8 cellular contexts compared by ENCODE assay signal in the genomic region with DNA sequence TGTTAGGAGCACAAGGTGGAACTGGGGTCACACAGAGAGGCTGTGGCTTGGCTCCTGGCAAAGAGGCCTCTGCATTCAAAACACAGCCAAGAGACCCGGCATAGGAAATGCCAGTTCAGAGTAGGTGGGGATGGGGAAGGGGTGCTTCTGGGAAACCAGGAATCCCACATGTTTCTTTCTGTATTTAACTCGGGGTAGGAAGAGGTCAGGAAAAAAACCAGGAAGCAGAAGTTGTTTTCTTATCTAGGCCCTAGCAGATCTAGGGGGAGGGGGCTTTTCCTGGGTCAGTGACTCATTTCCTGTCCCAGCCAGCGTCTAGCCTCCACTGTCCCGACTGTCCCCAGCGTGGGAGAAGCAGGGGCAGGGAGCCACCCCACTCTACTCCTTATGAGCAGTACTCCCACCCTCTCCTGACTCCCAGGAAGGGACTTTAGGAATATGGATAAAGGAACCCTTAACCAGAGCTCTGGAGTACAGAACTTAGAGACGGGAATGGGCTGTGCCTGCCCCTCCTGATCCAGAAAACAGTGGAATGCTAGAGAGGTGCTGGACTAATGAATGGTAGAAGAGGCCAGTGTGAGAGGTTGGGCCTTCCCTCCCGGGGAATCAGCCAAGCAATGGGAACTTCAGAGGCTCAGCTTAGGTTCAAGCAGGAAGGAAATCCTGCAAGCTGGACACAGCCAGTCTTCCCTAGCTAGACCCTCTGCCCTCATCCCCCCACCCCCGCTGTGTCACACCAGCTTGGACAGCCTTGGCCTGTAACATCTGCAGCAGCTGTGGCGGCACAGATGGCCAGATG. TPM values are rescaled to one million over a fixed set of nuclear protein-coding genes. Genes with fewer than 3 reads are reported as not detected.
DNase-seq lines count a peak whose midpoint lies in the region; ATAC-seq, FAIRE-seq and TF ChIP-seq lines count a peak whose summit lies in the region.

No MANE protein-coding gene starts in this region.

- H3K9ac ChIP-seq in SK-N-MC (ENCODE audit: insufficient read length) (peak overlapping the region; percentile 75), endothelial cell of umbilical vein (replicated peaks; ENCODE audit: extremely low read depth, insufficient read depth, low read length) (peak overlapping the region; percentile 95)

- no peaks in the 10 kb centered on the region for H4K20me1 ChIP-seq in endothelial cell of umbilical vein (replicated peaks; ENCODE audit: control insufficient read depth, extremely low read depth, insufficient read depth, low read length)

- dilution Hi-C loops in endothelial cell of umbilical vein (cut with MboI; ENCODE audit: extremely low pct_ligation_motif_present, low sequenced_read_pairs), result no loop called here

- H3K27ac ChIP-seq in SK-N-MC (peak overlapping the region; percentile 97), endothelial cell of umbilical vein (ENCODE audit: insufficient read depth, low read depth, low read length) (peak overlapping the region; percentile 99)
- peak overlapping the region; percentile 20 for H3K27ac ChIP-seq in naive thymus-derived CD4-positive, alpha-beta T cell (ENCODE audit: low read depth, low read length)

- H3K27me3 Mint-ChIP-seq in naive thymus-derived CD4-positive, alpha-beta T cell, result no peaks in the 10 kb centered on the region

- peaks cover 26% of the 10 kb centered on the region for H3K36me3 ChIP-seq in SK-N-MC (ENCODE audit: insufficient read depth, low read length)
- H3K36me3 ChIP-seq in endothelial cell of umbilical vein (ENCODE audit: control insufficient read depth in 2 of 2, extremely low read depth in 1 of 2, insufficient read depth in 2 of 2, low read length in 2 of 2), result peaks cover 9 to 17% of the 10 kb centered on the region in 2 experiments
- H3K36me3 ChIP-seq in naive thymus-derived CD4-positive, alpha-beta T cell (ENCODE audit: control insufficient read depth in 2 of 3, insufficient read depth in 3 of 3, low read length in 3 of 3), result no peaks in the 10 kb centered on the region

- FAIRE-seq in endothelial cell of umbilical vein (lab: Jason Lieb, UNC), result peak; percentile 98

- H3K9me3 ChIP-seq in SK-N-MC (ENCODE audit: low read depth, low read length) (no peaks in the 10 kb centered on the region), endothelial cell of umbilical vein (replicated peaks; ENCODE audit: control insufficient read depth, insufficient read depth, low read length) (no peaks in the 10 kb centered on the region)
- no peaks in the 10 kb centered on the region for H3K9me3 ChIP-seq in naive thymus-derived CD4-positive, alpha-beta T cell (ENCODE audit: control insufficient read depth in 2 of 3, low read length in 3 of 3)

- H3K4me3 ChIP-seq in SK-N-MC (peak overlapping the region; percentile 68), endothelial cell of umbilical vein (replicated peaks in 1 of 3; ENCODE audit: insufficient read depth in 1 of 3, low read depth in 1 of 3, low read length in 3 of 3) (peak overlapping the region in 1 of 3 experiments; percentile 20)
- H3K4me3 ChIP-seq in naive thymus-derived CD4-positive, alpha-beta T cell (ENCODE audit: low read length), result no peak overlapping the region

- no peaks in the 10 kb centered on the region for H3K27me3 ChIP-seq in endothelial cell of umbilical vein (ENCODE audit: control insufficient read depth in 2 of 2, insufficient read depth in 2 of 2, low read length in 2 of 2)
- no peaks in the 10 kb centered on the region for H3K27me3 ChIP-seq in naive thymus-derived CD4-positive, alpha-beta T cell (ENCODE audit: control insufficient read depth in 2 of 2, insufficient read depth in 2 of 2, low read length in 2 of 2)

- peaks cover 31 to 67% (median 44%) of the 10 kb centered on the region in 7 donors for H3K4me1 Mint-ChIP-seq in naive thymus-derived CD4-positive, alpha-beta T cell

- H3K4me3 Mint-ChIP-seq in naive thymus-derived CD4-positive, alpha-beta T cell, result peak overlapping the region in 2 of 10 donors; percentile 19 to 59

- intact Hi-C loops in endothelial cell of umbilical vein (cut with micrococcal nuclease), result loop anchor here (1.0 to 10.0 kb wide), 7 partner anchors 9 to 405 kb away; a partner anchor contains a TSS
- intact Hi-C loops in naive thymus-derived CD4-positive, alpha-beta T cell (cut with micrococcal nuclease), result loop anchor here in 1 of 2 donors (5.0 kb wide), 1 partner anchor 1683 kb away; no protein-coding TSS in a partner anchor

- no peak overlapping the region for H2AFZ ChIP-seq in endothelial cell of umbilical vein (ENCODE audit: low read depth, low read length)

- no peak for ATAC-seq in naive thymus-derived CD4-positive, alpha-beta T cell
- ATAC-seq in GM21717 (IDR thresholded peaks at IDR 0.05; ENCODE audit: unreplicated experiment) (no peak), GM19452 (IDR thresholded peaks at IDR 0.05; ENCODE audit: unreplicated experiment) (no peak), GM18909 (IDR thresholded peaks at IDR 0.05; ENCODE audit: poor library complexity, unreplicated experiment) (no peak)

- peaks cover 0 to 7% (median 3%) of the 10 kb centered on the region in 5 donors for H3K36me3 Mint-ChIP-seq in naive thymus-derived CD4-positive, alpha-beta T cell

- POLR2A ChIA-PET in endothelial cell of umbilical vein (lab: Charles Lee), result interaction anchor here (0.8 to 2.8 kb wide), 4 partner anchors 9 to 16 kb away, joined by 3 to 14 read pairs (median 7); a partner anchor contains a TSS
- POLR2A ChIA-PET in naive thymus-derived CD4-positive, alpha-beta T cell (lab: Charles Lee), result interaction anchor here (0.7 kb wide), 1 partner anchor 15 kb away, joined by 4 read pairs; no protein-coding TSS in a partner anchor

- no peaks in the 10 kb centered on the region for H3K9me1 ChIP-seq in endothelial cell of umbilical vein (replicated peaks; ENCODE audit: control insufficient read depth, extremely low read depth, insufficient read depth, low read length)

- peak; percentile 27 for TF ChIP-seq POLR2A in endothelial cell of umbilical vein (IDR thresholded peaks at IDR 0.05; ENCODE audit: low read depth, low read length)

- H3K9me3 Mint-ChIP-seq in naive thymus-derived CD4-positive, alpha-beta T cell, result peaks cover 0 to 3% (median 0%) of the 10 kb centered on the region in 11 donors

- H3K79me2 ChIP-seq in endothelial cell of umbilical vein (ENCODE audit: control insufficient read depth, insufficient read depth, low read length), result peaks cover 41% of the 10 kb centered on the region

- H3K4me2 ChIP-seq in endothelial cell of umbilical vein (ENCODE audit: insufficient read depth, low read length), result peak overlapping the region; percentile 66

- TF ChIP-seq CTCF in GM20000 (IDR thresholded peaks at IDR 0.05; ENCODE audit: extremely low read depth, missing control alignments) (no peak), endothelial cell of umbilical vein (IDR thresholded peaks at IDR 0.05; ENCODE audit: extremely low read depth in 1 of 2, insufficient read depth in 1 of 2, low read depth in 1 of 2, low read length in 2 of 2) (no peak)

- H3K27ac Mint-ChIP-seq in naive thymus-derived CD4-positive, alpha-beta T cell, result peak overlapping the region in 5 of 9 donors; percentile 11 to 89 (median 54)

- CTCF ChIA-PET in endothelial cell of umbilical vein (lab: Charles Lee), result interaction anchor here (0.7 to 1.8 kb wide), 9 partner anchors 8 to 140 kb away, joined by 3 to 11 read pairs (median 3); a partner anchor contains a TSS
- CTCF ChIA-PET in naive thymus-derived CD4-positive, alpha-beta T cell (lab: Charles Lee), result interaction anchor here (0.5 kb wide), 1 partner anchor 61 kb away, joined by 4 read pairs; no protein-coding TSS in a partner anchor

- BruUV-seq in endothelial cell of umbilical vein (replicated peaks; lab: Mats Ljungman, UMichigan), result TSS peak; percentile 0

- DNase-seq in GM20000 (ENCODE audit: low spot score) (peak; percentile 19), SK-N-MC (ENCODE audit: low read depth, low spot score) (no peak), endothelial cell of umbilical vein (ENCODE audit: low read depth, low spot score) (peak; percentile 86), occipital lobe (lab: John Stamatoyannopoulos, UW) (no peak)
- DNase-seq in naive thymus-derived CD4-positive, alpha-beta T cell, result no peak

- H3K4me1 ChIP-seq in endothelial cell of umbilical vein (ENCODE audit: control insufficient read depth, extremely low read depth, insufficient read depth, low read length), result peaks cover 65% of the 10 kb centered on the region
- H3K4me1 ChIP-seq in naive thymus-derived CD4-positive, alpha-beta T cell (ENCODE audit: control insufficient read depth in 2 of 2, insufficient read depth in 2 of 2, low read length in 2 of 2), result peaks cover 4 to 7% of the 10 kb centered on the region in 2 donors

RNA-seq across cellular contexts. Expression of a gene that starts 5.7 kb away (rescaled TPM):
- total RNA-seq in endothelial cell of umbilical vein (58.7 and 63.8 TPM in 2 replicates), occipital lobe (4.1 TPM)
- polyA plus RNA-seq in endothelial cell of umbilical vein, result 21.3 and 26.1 TPM in 2 replicates
- 23.4 and 25.6 TPM in 2 replicates for polyA plus RNA-seq in endothelial cell of umbilical vein (2011; cell fraction: cytosol; rRNA removed)
- polyA plus RNA-seq in endothelial cell of umbilical vein (2011; cell fraction: nucleus; rRNA removed), result 52.4 and 54.1 TPM in 2 replicates
- polyA plus RNA-seq in endothelial cell of umbilical vein (2012), result 28.2 and 31.4 TPM in 2 replicates
- 41.8 and 59.1 TPM in 2 replicates for polyA minus RNA-seq in endothelial cell of umbilical vein
- 11.6 TPM for polyA minus RNA-seq in endothelial cell of umbilical vein (2011; cell fraction: cytosol; rRNA and poly(A)+ RNA removed)
- 57.2 and 60.0 TPM in 2 replicates for polyA minus RNA-seq in endothelial cell of umbilical vein (2011; cell fraction: nucleus; rRNA and poly(A)+ RNA removed)
- 10 to 100 TPM in 2 of 5 experiments, 1 to 10 TPM in 3; 2.9 to 19.0 (median 8.6) TPM for total RNA-seq in naive thymus-derived CD4-positive, alpha-beta T cell
- polyA plus RNA-seq in naive thymus-derived CD4-positive, alpha-beta T cell, result 1 to 10 TPM; 5.1 to 8.8 TPM

RNA-seq across cellular contexts. Expression of a gene that starts 9.8 kb away (rescaled TPM):
- 97.3 and 107 TPM in 2 replicates for total RNA-seq in endothelial cell of umbilical vein
- polyA plus RNA-seq in endothelial cell of umbilical vein, result 20.5 and 26.1 TPM in 2 replicates
- 39.8 and 40.9 TPM in 2 replicates for polyA plus RNA-seq in endothelial cell of umbilical vein (2011; cell fraction: cytosol; rRNA removed)
- polyA plus RNA-seq in endothelial cell of umbilical vein (2011; cell fraction: nucleus; rRNA removed), result 86.3 and 96.9 TPM in 2 replicates
- polyA plus RNA-seq in endothelial cell of umbilical vein (2012), result 62.2 and 91.2 TPM in 2 replicates
- polyA minus RNA-seq in endothelial cell of umbilical vein, result 32.0 and 32.2 TPM in 2 replicates
- 55.5 TPM for polyA minus RNA-seq in endothelial cell of umbilical vein (2011; cell fraction: cytosol; rRNA and poly(A)+ RNA removed)
- 36.3 and 50.2 TPM in 2 replicates for polyA minus RNA-seq in endothelial cell of umbilical vein (2011; cell fraction: nucleus; rRNA and poly(A)+ RNA removed)
- 10 to 100 TPM; 43.2 to 90.4 (median 77.6) TPM for total RNA-seq in naive thymus-derived CD4-positive, alpha-beta T cell
- 100 to 1,000 TPM; 116 to 118 TPM for polyA plus RNA-seq in naive thymus-derived CD4-positive, alpha-beta T cell
- 53.5 TPM for total RNA-seq in occipital lobe

RNA-seq across cellular contexts. Expression of a gene that starts 12.9 kb away (rescaled TPM):
- total RNA-seq in endothelial cell of umbilical vein (54.1 and 60.1 TPM in 2 replicates), occipital lobe (52.9 TPM)
- polyA plus RNA-seq in endothelial cell of umbilical vein, result 13.8 and 20.1 TPM in 2 replicates
- polyA plus RNA-seq in endothelial cell of umbilical vein (2011; cell fraction: cytosol; rRNA removed), result 28.5 and 34.9 TPM in 2 replicates
- 22.2 and 28.2 TPM in 2 replicates for polyA plus RNA-seq in endothelial cell of umbilical vein (2011; cell fraction: nucleus; rRNA removed)
- polyA plus RNA-seq in endothelial cell of umbilical vein (2012), result 42.6 and 48.1 TPM in 2 replicates
- 12.6 and 13.9 TPM in 2 replicates for polyA minus RNA-seq in endothelial cell of umbilical vein
- polyA minus RNA-seq in endothelial cell of umbilical vein (2011; cell fraction: cytosol; rRNA and poly(A)+ RNA removed), result 14.2 TPM
- 24.0 and 34.8 TPM in 2 replicates for polyA minus RNA-seq in endothelial cell of umbilical vein (2011; cell fraction: nucleus; rRNA and poly(A)+ RNA removed)
- total RNA-seq in naive thymus-derived CD4-positive, alpha-beta T cell, result 10 to 100 TPM in 3 of 5 experiments, 1 to 10 TPM in 2; 8.2 to 42.8 (median 15.7) TPM
- polyA plus RNA-seq in naive thymus-derived CD4-positive, alpha-beta T cell, result 10 to 100 TPM; 17.4 to 26.0 TPM

RNA-seq across cellular contexts. Expression of a gene that starts 47.0 kb away (rescaled TPM):
- not detected in 2 replicates for total RNA-seq in endothelial cell of umbilical vein
- polyA plus RNA-seq in endothelial cell of umbilical vein, result not detected in 2 replicates
- not detected in 2 replicates for polyA plus RNA-seq in endothelial cell of umbilical vein (2011; cell fraction: cytosol; rRNA removed)
- not detected in 2 replicates for polyA plus RNA-seq in endothelial cell of umbilical vein (2011; cell fraction: nucleus; rRNA removed)
- polyA plus RNA-seq in endothelial cell of umbilical vein (2012), result not detected in 2 replicates
- polyA minus RNA-seq in endothelial cell of umbilical vein, result not detected in 2 replicates
- not detected for polyA minus RNA-seq in endothelial cell of umbilical vein (2011; cell fraction: cytosol; rRNA and poly(A)+ RNA removed)
- not detected in 2 replicates for polyA minus RNA-seq in endothelial cell of umbilical vein (2011; cell fraction: nucleus; rRNA and poly(A)+ RNA removed)
- total RNA-seq in naive thymus-derived CD4-positive, alpha-beta T cell, result under 1 TPM in 2 of 5 experiments, not detected in 3; 0.17 to 0.19 TPM
- not detected for polyA plus RNA-seq in naive thymus-derived CD4-positive, alpha-beta T cell
- 9.4 TPM for total RNA-seq in occipital lobe

RNA-seq across cellular contexts. Expression of a gene that starts 52.8 kb away (rescaled TPM):
- total RNA-seq in endothelial cell of umbilical vein (13.5 and 14.7 TPM in 2 replicates), occipital lobe (16.7 TPM)
- polyA plus RNA-seq in endothelial cell of umbilical vein, result 7.4 and 10.5 TPM in 2 replicates
- 7.5 and 7.8 TPM in 2 replicates for polyA plus RNA-seq in endothelial cell of umbilical vein (2011; cell fraction: cytosol; rRNA removed)
- polyA plus RNA-seq in endothelial cell of umbilical vein (2011; cell fraction: nucleus; rRNA removed), result 20.0 and 20.3 TPM in 2 replicates
- polyA plus RNA-seq in endothelial cell of umbilical vein (2012), result 5.9 and 6.4 TPM in 2 replicates
- 16.1 and 17.2 TPM in 2 replicates for polyA minus RNA-seq in endothelial cell of umbilical vein
- polyA minus RNA-seq in endothelial cell of umbilical vein (2011; cell fraction: cytosol; rRNA and poly(A)+ RNA removed), result 18.5 TPM
- polyA minus RNA-seq in endothelial cell of umbilical vein (2011; cell fraction: nucleus; rRNA and poly(A)+ RNA removed), result 21.0 and 24.3 TPM in 2 replicates
- 10 to 100 TPM; 23.3 to 35.7 (median 30.6) TPM for total RNA-seq in naive thymus-derived CD4-positive, alpha-beta T cell
- polyA plus RNA-seq in naive thymus-derived CD4-positive, alpha-beta T cell, result 10 to 100 TPM; 14.1 to 23.9 TPM

Comparison
In these comparisons a context has a peak if more than half of its experiments do, and no peak if none do; other contexts are left out.
1. DNase-seq: peak in GM20000 (single experiment) and endothelial cell of umbilical vein (single experiment); none in SK-N-MC (single experiment), naive thymus-derived CD4-positive, alpha-beta T cell (0 of 9) and occipital lobe (single experiment).
2. H3K27ac ChIP-seq: peak in every context shown above with its lines; median percentile 99 in endothelial cell of umbilical vein; 97 in SK-N-MC; 20 in naive thymus-derived CD4-positive, alpha-beta T cell.